ENCODE assay signal across 8 cellular contexts in genomic region chr12:400828-401227, GRCh38.
DNase-seq lines count a peak whose midpoint lies in the region; ATAC-seq and TF ChIP-seq lines count a peak whose summit lies in the region.

No MANE protein-coding gene starts in this region.

- H3K27me3 ChIP-seq in DOHH2 (ENCODE audit: control insufficient read depth, low read length) (no peaks in the 10 kb centered on the region), OCI-LY3 (ENCODE audit: low read depth, low read length) (no peaks in the 10 kb centered on the region), rectal smooth muscle tissue (ENCODE audit: control insufficient read depth, insufficient read depth, low read length) (no peaks in the 10 kb centered on the region)

- DNase-seq in fibroblast of pulmonary artery (ENCODE audit: low read depth) (no peak), HEK293T (ENCODE audit: extremely low spot score) (no peak), cortex of kidney (lab: John Stamatoyannopoulos, UW) (no peak), T-helper 9 cell (no peak)

- H3K36me3 ChIP-seq in DOHH2 (ENCODE audit: control insufficient read depth, low read length) (no peaks in the 10 kb centered on the region), OCI-LY3 (replicated peaks; ENCODE audit: low read depth, low read length) (no peaks in the 10 kb centered on the region), rectal smooth muscle tissue (ENCODE audit: control insufficient read depth, insufficient read depth, low read length) (no peaks in the 10 kb centered on the region)

- H3F3A ChIP-seq in DOHH2 (ENCODE audit: control insufficient read depth, insufficient read depth): no peaks in the 10 kb centered on the region

- peak overlapping the region; percentile 78 for H3K4me2 ChIP-seq in DOHH2 (ENCODE audit: low read length)
- H3K4me2 ChIP-seq in OCI-LY3 (ENCODE audit: low read length): peak overlapping the region; percentile 83

- H3K27ac ChIP-seq in DOHH2 (ENCODE audit: low read depth, low read length) (no peak overlapping the region), OCI-LY3 (ENCODE audit: low read length) (no peak overlapping the region), rectal smooth muscle tissue (ENCODE audit: low read depth, low read length) (peak overlapping the region; percentile 45)

- H3K4me1 ChIP-seq in DOHH2 (ENCODE audit: control insufficient read depth, low read length): peaks cover 16% of the 10 kb centered on the region
- H3K4me1 ChIP-seq in OCI-LY3 (ENCODE audit: low read length): peaks cover 10% of the 10 kb centered on the region
- H3K4me1 ChIP-seq in rectal smooth muscle tissue (ENCODE audit: control insufficient read depth, insufficient read depth, low read length): peaks cover 9% of the 10 kb centered on the region

- peak overlapping the region; percentile 90 for H2AFZ ChIP-seq in OCI-LY3 (ENCODE audit: low read depth, low read length)

- H4K20me1 ChIP-seq in DOHH2 (ENCODE audit: control insufficient read depth, insufficient read depth, low read depth, low read length) (no peaks in the 10 kb centered on the region), OCI-LY3 (ENCODE audit: insufficient read depth, low read length) (no peaks in the 10 kb centered on the region)

- TF ChIP-seq CTCF in DOHH2 (IDR thresholded peaks at IDR 0.05; ENCODE audit: low read depth, low read length, poor library complexity, severe bottlenecking) (no peak), OCI-LY3 (IDR thresholded peaks at IDR 0.05; ENCODE audit: low read depth, low read length) (no peak), fibroblast of pulmonary artery (IDR thresholded peaks at IDR 0.05; ENCODE audit: low read length, missing control alignments) (no peak)

- POLR2A ChIA-PET in HEK293T (lab: Yijun Ruan, JAX): interaction anchor here (0.9 to 3.6 kb wide), 8 partner anchors 9 to 351 kb away, joined by 3 to 42 read pairs (median 4); partner anchors contain the start of genes KDM5A and WNK1

- peaks cover 28% of the 10 kb centered on the region for H3K79me2 ChIP-seq in DOHH2 (ENCODE audit: control insufficient read depth, low read length)
- H3K79me2 ChIP-seq in OCI-LY3 (ENCODE audit: low read length): peaks cover 20% of the 10 kb centered on the region

- ATAC-seq in HG03442 (IDR thresholded peaks at IDR 0.05; ENCODE audit: unreplicated experiment): no peak

- CTCF ChIA-PET in HEK293T (lab: Yijun Ruan, JAX): interaction anchor here (0.8 to 1.2 kb wide), 3 partner anchors 11 to 48 kb away, joined by 3 to 6 read pairs (median 3); partner anchors contain the start of gene KDM5A

- no peaks in the 10 kb centered on the region for H3K9me2 ChIP-seq in DOHH2 (replicated peaks; ENCODE audit: control insufficient read depth, low read length)

- H3K4me3 ChIP-seq in DOHH2 (ENCODE audit: low read length) (peak overlapping the region; percentile 84), OCI-LY3 (ENCODE audit: low read length) (peak overlapping the region; percentile 92), fibroblast of pulmonary artery (replicated peaks; ENCODE audit: low read depth, low read length) (peak overlapping the region; percentile 96), rectal smooth muscle tissue (ENCODE audit: low read length) (peak overlapping the region; percentile 76)

- H3K9ac ChIP-seq in OCI-LY3 (ENCODE audit: low read length) (peak overlapping the region; percentile 53), rectal smooth muscle tissue (ENCODE audit: low read length) (no peak overlapping the region)

- H3K9me3 ChIP-seq in DOHH2 (ENCODE audit: control insufficient read depth, insufficient read depth, low read length) (no peaks in the 10 kb centered on the region), OCI-LY3 (ENCODE audit: insufficient read depth, low read length) (no peaks in the 10 kb centered on the region)

TF ChIP-seq in HEK293T, 16 proteins besides CTCF, POLR2A, EP300 and RAD21:
- TF ChIP-seq PKNOX1 (IDR thresholded peaks at IDR 0.05) (no peak), FOXM1 (IDR thresholded peaks at IDR 0.05; ENCODE audit: borderline replicate concordance) (no peak), L3MBTL2 (conservative IDR thresholded peaks at IDR 0.05) (no peak), NFRKB (IDR thresholded peaks at IDR 0.05) (no peak), LEF1 (IDR thresholded peaks at IDR 0.05; ENCODE audit: borderline replicate concordance) (no peak), ARNT (IDR thresholded peaks at IDR 0.05) (no peak), FOXK2 (IDR thresholded peaks at IDR 0.05) (no peak), BHLHE40 (IDR thresholded peaks at IDR 0.05; ENCODE audit: borderline replicate concordance) (no peak), FOXA1 (IDR thresholded peaks at IDR 0.05) (no peak), TARDBP (IDR thresholded peaks at IDR 0.05) (no peak), SUZ12 (IDR thresholded peaks at IDR 0.05) (no peak), ELF4 (IDR thresholded peaks at IDR 0.05) (no peak), CTBP1 (IDR thresholded peaks at IDR 0.05; ENCODE audit: borderline replicate concordance) (no peak), SP1 (IDR thresholded peaks at IDR 0.05) (no peak), ZNF384 (IDR thresholded peaks at IDR 0.05) (no peak), HDGF (IDR thresholded peaks at IDR 0.05; ENCODE audit: borderline replicate concordance) (no peak)
